2 cellular contexts compared by ENCODE assay signal in the genomic region with DNA sequence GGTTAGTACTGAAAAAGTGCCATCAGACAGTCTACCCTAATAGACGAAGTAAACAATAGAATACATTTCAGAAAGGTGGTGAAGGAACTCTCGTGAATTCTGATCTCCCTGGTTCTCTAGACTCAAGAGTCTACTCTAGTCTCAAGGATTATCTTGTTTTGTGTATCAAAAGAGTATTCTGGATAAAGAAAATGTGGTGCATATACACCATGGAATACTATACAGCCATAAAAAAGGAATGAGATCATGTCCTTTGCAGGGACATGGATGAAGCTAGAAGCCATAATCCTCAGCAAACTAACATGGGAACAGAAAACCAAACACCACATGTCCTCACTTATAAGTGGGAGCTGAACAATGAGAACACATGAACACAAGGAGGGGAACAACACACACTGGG. TPM values are rescaled to one million over a fixed set of nuclear protein-coding genes. Genes with fewer than 3 reads are reported as not detected.
"Had no signal": no experiment of that assay in that cellular context is flagged by ENCODE, and none has a peak within 500 bp of the region (broad histone marks: within the 10 kb centered on the region; RNA-seq: fewer than 3 reads in every experiment).

No MANE protein-coding gene starts in this region.

RNA-seq across cellular contexts. Expression of a gene that starts 36.9 kb away (rescaled TPM):
- total RNA-seq: G401, GM12878 had no signal
- polyA plus RNA-seq: GM12878 had no signal
